ENCODE assay signal across 7 cellular contexts in the genomic region with DNA sequence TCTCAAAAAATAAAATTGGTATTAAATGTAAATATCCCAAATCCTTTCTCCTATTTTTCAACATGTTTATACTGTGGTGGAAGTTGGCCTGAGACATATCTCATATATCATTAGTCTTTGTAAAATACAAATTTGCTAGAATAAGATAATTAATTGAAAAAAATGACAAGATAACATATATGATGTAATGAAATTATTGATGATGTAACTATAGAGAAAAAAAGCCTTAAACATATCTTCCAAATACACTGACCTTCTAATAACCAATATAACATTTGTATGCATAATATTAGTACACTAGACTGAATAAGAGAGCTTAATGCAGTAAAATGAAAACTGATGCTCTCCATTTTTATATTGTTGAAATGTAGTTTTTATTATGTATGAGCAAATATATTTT.
"Had no signal": no experiment of that assay in that cellular context is flagged by ENCODE, and none has a peak within 500 bp of the region (broad histone marks: within the 10 kb centered on the region; RNA-seq: fewer than 3 reads in every experiment).

No MANE protein-coding gene starts in this region.

- H3K4me3 ChIP-seq: GM12878 had no signal

- ATAC-seq: GM12878 had no signal

- FAIRE-seq: GM12878, GM12891, GM12892, GM18507, GM19239 had no signal

- DNase-seq: GDM1, GF-D8 had no signal
